ENCODE assay signal across 25 cellular contexts in genomic region chr12:81181701-81182100, GRCh38.
"Had no signal": no experiment of that assay in that cellular context is flagged by ENCODE, and none has a peak within 500 bp of the region (broad histone marks: within the 10 kb centered on the region; RNA-seq: fewer than 3 reads in every experiment).

No MANE protein-coding gene starts in this region.

- H3K4me2 ChIP-seq: KMS-11 had no signal

- H3K27me3 ChIP-seq: brain microvascular endothelial cell, cardiac muscle cell, Peyer's patch, SJSA1 had no signal

- H3K4me1 ChIP-seq: Peyer's patch, SJSA1 had no signal

- H3K27ac ChIP-seq: brain microvascular endothelial cell, cardiac muscle cell, KMS-11, Peyer's patch, RWPE1, SJSA1 had no signal

- H3K36me3 ChIP-seq: brain microvascular endothelial cell, Peyer's patch, SJSA1 had no signal

- ATAC-seq: activated naive CD4-positive, alpha-beta T cell treated with anti-CD3 and anti-CD28 coated beads, Interleukin-2, amount 50 U/mL, for 72 hours; activated naive CD8-positive, alpha-beta T cell treated with anti-CD3 and anti-CD28 coated beads, Interleukin-2, amount 50 U/mL, for 24 hours; activated T-cell treated with anti-CD3 and anti-CD28 coated beads, Interleukin-2, amount 50 U/mL, for 4 hours; T-helper 17 cell had no signal

- DNase-seq: activated B cell treated with CpG ODN at 0.5 μM for 24 hours; activated CD4-positive, alpha-beta memory T cell treated with anti-CD3 and anti-CD28 coated beads for 36 hours; activated CD4-positive, alpha-beta T cell treated with anti-CD3 and anti-CD28 coated beads, Interleukin-2, amount 10 ng/mL, durations not matched to agents 7 days and 5 days; activated CD8-positive, alpha-beta memory T cell treated with anti-CD3 and anti-CD28 coated beads for 24 hours; activated effector memory CD4-positive, alpha-beta T cell treated with anti-CD3 and anti-CD28 coated beads, Interleukin-2, amount 50 U/mL, for 16 hours; activated naive CD4-positive, alpha-beta T cell treated with Interleukin-2 at 50 U/mL for 16 hours; activated naive CD8-positive, alpha-beta T cell treated with anti-CD3 and anti-CD28 coated beads, Interleukin-2, amount 50 U/mL, for 24 hours; activated T-cell treated with anti-CD3 and anti-CD28 coated beads, Interleukin-2, amount 50 U/mL, for 4 hours; amygdala; brain microvascular endothelial cell; NCI-H1092; NCI-H1417; NCI-H2029; NCI-H2107; NCI-H446; NCI-H524; Peyer's patch; Right ventricle myocardium superior; T-helper 17 cell; T-helper 9 cell had no signal

- H3K4me3 ChIP-seq: cardiac muscle cell, Peyer's patch, SJSA1 had no signal

- H3K9ac ChIP-seq: KMS-11 had no signal
